ENCODE assay signal across 8 cellular contexts in the genomic region with DNA sequence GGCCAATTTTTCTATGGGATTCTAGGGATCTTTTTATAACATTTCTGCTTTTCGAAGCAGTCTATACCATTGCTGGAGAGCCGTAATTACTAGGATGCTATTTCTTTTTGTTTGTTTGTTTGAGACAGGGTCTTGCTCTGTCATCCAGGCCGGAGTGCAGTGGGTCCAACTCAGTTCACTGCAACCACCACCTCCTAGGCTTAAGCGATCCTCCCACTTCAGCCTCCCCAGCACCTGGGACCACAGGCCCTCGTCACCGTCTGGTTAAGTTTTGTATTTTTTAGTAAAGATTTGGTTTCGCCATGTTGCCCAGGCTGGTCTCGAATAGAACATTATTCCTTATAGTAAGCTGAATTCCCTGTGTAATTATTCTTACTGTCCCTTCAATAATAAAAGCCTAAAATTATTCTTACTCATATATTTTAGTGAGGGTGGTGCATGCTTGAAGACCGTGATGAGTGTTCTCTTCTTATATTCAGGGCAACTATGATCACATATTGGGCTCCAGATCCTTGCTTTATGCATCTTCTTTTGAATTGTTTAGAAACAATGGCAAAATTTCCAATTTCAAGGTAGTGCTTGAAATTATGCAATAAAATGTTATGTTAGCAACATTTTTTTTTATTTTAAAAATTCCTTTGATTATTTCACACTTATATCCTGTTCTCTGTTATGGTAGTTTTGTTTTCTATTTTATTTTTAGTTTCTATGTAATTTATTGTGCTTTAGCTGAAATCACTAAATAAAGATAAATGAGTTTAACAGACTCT.
DNase-seq lines count a peak whose midpoint lies in the region; ATAC-seq and TF ChIP-seq lines count a peak whose summit lies in the region.

No MANE protein-coding gene starts in this region.

- H3K4me1 Mint-ChIP-seq in naive B cell = peaks cover 19 to 34% (median 29%) of the 10 kb centered on the region in 3 donors

- ATAC-seq in Right ventricle myocardium inferior = no peak
- ATAC-seq in naive B cell (ENCODE audit: low read depth in 2 of 2) = no peak
- no peak for ATAC-seq in GM18520 (IDR thresholded peaks at IDR 0.05; ENCODE audit: unreplicated experiment)
- ATAC-seq in HG03159 (IDR thresholded peaks at IDR 0.05; ENCODE audit: unreplicated experiment) = no peak

- H3K4me1 ChIP-seq in right atrium auricular region (peaks cover 0 to 38% of the 10 kb centered on the region in 2 donors), breast epithelium (peaks cover 0 to 6% of the 10 kb centered on the region in 2 donors), uterus (no peaks in the 10 kb centered on the region)

- DNase-seq in right atrium auricular region (ENCODE audit: low spot score) = no peak
- no peak for DNase-seq in Right ventricle myocardium inferior (ENCODE audit: missing footprints)
- DNase-seq in breast epithelium (ENCODE audit: low spot score in 2 of 2) = no peak
- DNase-seq in naive B cell = no peak
- no peak for DNase-seq in uterus
- DNase-seq in T-helper 9 cell = no peak

- H3K9me3 Mint-ChIP-seq in naive B cell = no peaks in the 10 kb centered on the region

- H3K36me3 ChIP-seq in right atrium auricular region (no peaks in the 10 kb centered on the region), breast epithelium (no peaks in the 10 kb centered on the region), uterus (no peaks in the 10 kb centered on the region)

- H3K4me3 ChIP-seq in right atrium auricular region (peak overlapping the region in 1 of 2 donors; percentile 60), breast epithelium (peak overlapping the region; percentile 57 to 68 (median 59)), uterus (peak overlapping the region; percentile 44 to 57)

- peaks cover 0 to 2% (median 0%) of the 10 kb centered on the region in 3 donors for H3K27me3 Mint-ChIP-seq in naive B cell

- H3K27me3 ChIP-seq in right atrium auricular region (no peaks in the 10 kb centered on the region), breast epithelium (no peaks in the 10 kb centered on the region), uterus (no peaks in the 10 kb centered on the region)

- H3K27ac Mint-ChIP-seq in naive B cell = peak overlapping the region in 3 of 6 donors; percentile 53 to 90 (median 78)

- no peaks in the 10 kb centered on the region for H3K36me3 Mint-ChIP-seq in naive B cell

- H3K27ac ChIP-seq in right atrium auricular region (peak overlapping the region; percentile 82 to 87), breast epithelium (peak overlapping the region; percentile 76 to 93), uterus (peak overlapping the region; percentile 93 to 99)

- peak overlapping the region; percentile 60 to 96 (median 94) for H3K4me3 Mint-ChIP-seq in naive B cell

- TF ChIP-seq POLR2A in breast epithelium (IDR thresholded peaks at IDR 0.05) (no peak), uterus (IDR thresholded peaks at IDR 0.05) (no peak)

- intact Hi-C loops in Right ventricle myocardium inferior (cut with DNase I) (loop anchor here (2.0 to 5.0 kb wide), 2 partner anchors 67 to 151 kb away; a partner anchor contains a TSS), breast epithelium (cut with DNase I; ENCODE audit: low total_unique reads) (no loop called here), uterus (cut with DNase I; ENCODE audit: low total_unique reads) (loop anchor here (5.0 to 10.0 kb wide), 2 partner anchors 59 to 171 kb away; a partner anchor contains a TSS)

- TF ChIP-seq CTCF in right atrium auricular region (IDR thresholded peaks at IDR 0.05) (no peak), breast epithelium (IDR thresholded peaks at IDR 0.05) (no peak), uterus (IDR thresholded peaks at IDR 0.05) (no peak)

- H3K9me3 ChIP-seq in right atrium auricular region (no peaks in the 10 kb centered on the region), breast epithelium (no peaks in the 10 kb centered on the region), uterus (no peaks in the 10 kb centered on the region)
